In the genomic region with DNA sequence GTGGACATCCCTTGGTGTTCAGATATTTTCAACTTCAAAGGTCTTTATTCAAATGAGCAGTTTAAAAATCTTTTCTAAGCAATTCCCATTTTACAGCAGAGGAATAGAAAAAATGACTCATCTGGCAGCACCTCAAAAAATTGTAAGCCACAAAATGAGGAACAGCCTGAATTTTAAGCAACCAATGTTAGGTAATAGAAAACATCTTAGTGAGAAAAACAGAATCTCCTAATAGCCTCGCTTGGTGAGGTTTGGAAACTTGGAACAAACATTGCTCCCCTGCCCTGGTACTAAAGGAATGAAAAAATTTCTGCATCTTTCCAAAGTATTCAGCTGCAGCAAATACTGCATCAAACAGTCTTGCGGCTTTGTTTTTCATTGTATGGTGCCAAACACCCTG, we compare ENCODE assay signal across 19 cellular contexts.
DNase-seq lines count a peak whose midpoint lies in the region; ATAC-seq and TF ChIP-seq lines count a peak whose summit lies in the region.
"Had no signal": no experiment of that assay in that cellular context is flagged by ENCODE, and none has a peak within 500 bp of the region (broad histone marks: within the 10 kb centered on the region; RNA-seq: fewer than 3 reads in every experiment).

No MANE protein-coding gene starts in this region.

- POLR2A ChIA-PET in OCI-LY7 (lab: Charles Lee) (no interaction called here), T-cell (lab: Charles Lee) (no interaction called here)

- TF ChIP-seq CTCF in astrocyte of the spinal cord (IDR thresholded peaks at IDR 0.05; ENCODE audit: low read depth, low read length) (no peak), OCI-LY7 (conservative IDR thresholded peaks at IDR 0.05; ENCODE audit: low read length) (no peak)

- no peak for ATAC-seq in HG02884 (IDR thresholded peaks at IDR 0.05; ENCODE audit: unreplicated experiment)
- ATAC-seq in T-cell (replicated peaks in 1 of 4), result no peak
- ATAC-seq: right cardiac atrium had no signal

- H2AFZ ChIP-seq in OCI-LY7 (ENCODE audit: low read length), result no peak overlapping the region

- H3K4me3 ChIP-seq in MG63 (no peak overlapping the region), astrocyte of the spinal cord (ENCODE audit: low read depth, low read length) (no peak overlapping the region), OCI-LY7 (ENCODE audit: low read depth, low read length, poor library complexity, severe bottlenecking) (no peak overlapping the region)
- H3K4me3 ChIP-seq: colonic mucosa, esophagus squamous epithelium had no signal

- no peaks in the 10 kb centered on the region for H3K79me2 ChIP-seq in OCI-LY7 (ENCODE audit: insufficient read depth, low read depth, low read length)

- H3K9me3 ChIP-seq in MG63 (no peaks in the 10 kb centered on the region), OCI-LY7 (ENCODE audit: low read length) (no peaks in the 10 kb centered on the region)
- H3K9me3 ChIP-seq: colonic mucosa, esophagus squamous epithelium had no signal

- H3K4me1 Mint-ChIP-seq in T-cell, result no peaks in the 10 kb centered on the region
- H3K4me1 Mint-ChIP-seq: activated naive CD8-positive, alpha-beta T cell treated with anti-CD3 and anti-CD28 coated beads, Interleukin-2, amount 10 ng/mL, durations not matched to agents 7 days and 5 days; naive B cell had no signal

- no peak overlapping the region for H3K27ac ChIP-seq in OCI-LY7 (ENCODE audit: low read depth, low read length, poor library complexity, severe bottlenecking)
- H3K27ac ChIP-seq: C4-2B, colonic mucosa, esophagus squamous epithelium had no signal

- H3K4me2 ChIP-seq in OCI-LY7 (ENCODE audit: low read length), result no peak overlapping the region

- no peaks in the 10 kb centered on the region for H3K36me3 ChIP-seq in MG63
- H3K36me3 ChIP-seq in OCI-LY7 (ENCODE audit: insufficient read depth, low read length), result no peaks in the 10 kb centered on the region
- H3K36me3 ChIP-seq: colonic mucosa, esophagus squamous epithelium had no signal

- H3K27me3 Mint-ChIP-seq in T-cell, result peaks cover 0 to 8% of the 10 kb centered on the region in 2 donors
- H3K27me3 Mint-ChIP-seq: activated B cell treated with CpG ODN at 0.5 μM for 24 hours, IgD-negative memory B cell had no signal

- no peaks in the 10 kb centered on the region for H3K27me3 ChIP-seq in MG63
- H3K27me3 ChIP-seq: colonic mucosa, esophagus squamous epithelium had no signal

- no peaks in the 10 kb centered on the region for H3K9me2 ChIP-seq in OCI-LY7 (ENCODE audit: insufficient read depth, low read length)

- in situ Hi-C loops in astrocyte of the spinal cord (cut with HindIII; ENCODE audit: low sequenced_read_pairs), result no loop called here

- no TSS peak for BruUV-seq in OCI-LY7 (replicated peaks; lab: Mats Ljungman, UMichigan)

- CTCF ChIA-PET in OCI-LY7 (lab: Charles Lee; ENCODE audit: unreplicated experiment), result interaction anchor here (1.2 kb wide), 1 partner anchor 16 kb away, joined by 3 read pairs; no protein-coding TSS in a partner anchor
- CTCF ChIA-PET in T-cell (lab: Charles Lee), result no interaction called here

- intact Hi-C loops in OCI-LY7 (cut with micrococcal nuclease; ENCODE audit: unreplicated experiment), result no loop called here

- no peaks in the 10 kb centered on the region for H4K20me1 ChIP-seq in OCI-LY7 (ENCODE audit: insufficient read depth, low read length)

- no peak overlapping the region for H3K4me3 Mint-ChIP-seq in T-cell
- H3K4me3 Mint-ChIP-seq: activated B cell treated with CpG ODN at 0.5 μM for 24 hours; activated naive CD8-positive, alpha-beta T cell treated with anti-CD3 and anti-CD28 coated beads, Interleukin-2, amount 10 ng/mL, durations not matched to agents 7 days and 5 days; IgD-negative memory B cell; naive B cell had no signal

- DNase-seq in AG20443 (ENCODE audit: low spot score), result peak; percentile 69
- peak; percentile 14 for DNase-seq in MG63
- DNase-seq in astrocyte of the spinal cord (ENCODE audit: low read depth, low spot score), result peak; percentile 82
- peak; percentile 12 for DNase-seq in kidney tubule cell (ENCODE audit: low spot score)
- DNase-seq in OCI-LY7 (ENCODE audit: low spot score), result no peak
- no peak for DNase-seq in NCI-H146 treated with DMSO at 0.1 percent for 48 hours (lab: John Stamatoyannopoulos, UW; ENCODE audit: unreplicated experiment)
- DNase-seq in T-cell, result no peak
- DNase-seq: activated B cell treated with CpG ODN at 0.5 μM for 24 hours; activated naive CD8-positive, alpha-beta T cell treated with anti-CD3 and anti-CD28 coated beads, Interleukin-2, amount 10 ng/mL, durations not matched to agents 7 days and 5 days; colonic mucosa; esophagus squamous epithelium; islet precursor cell; naive B cell; NCI-H187 treated with DMSO at 0.1 percent for 48 hours; right cardiac atrium; stimulated activated naive CD4-positive, alpha-beta T cell treated with Interleukin-2 at 50 U/mL for 16 hours had no signal

- no peaks in the 10 kb centered on the region for H3K9me3 Mint-ChIP-seq in T-cell
- H3K9me3 Mint-ChIP-seq: activated B cell treated with CpG ODN at 0.5 μM for 24 hours; activated naive CD8-positive, alpha-beta T cell treated with anti-CD3 and anti-CD28 coated beads, Interleukin-2, amount 10 ng/mL, durations not matched to agents 7 days and 5 days; IgD-negative memory B cell; naive B cell had no signal

- H3K27ac Mint-ChIP-seq in T-cell, result no peak overlapping the region
- H3K27ac Mint-ChIP-seq: activated B cell treated with CpG ODN at 0.5 μM for 24 hours; activated naive CD8-positive, alpha-beta T cell treated with anti-CD3 and anti-CD28 coated beads, Interleukin-2, amount 10 ng/mL, durations not matched to agents 7 days and 5 days; IgD-negative memory B cell; naive B cell had no signal

- peaks cover 23% of the 10 kb centered on the region for H3K4me1 ChIP-seq in OCI-LY7 (ENCODE audit: insufficient read depth, low read length, poor library complexity, severe bottlenecking)
- H3K4me1 ChIP-seq: colonic mucosa, esophagus squamous epithelium had no signal

- H3K36me3 Mint-ChIP-seq in T-cell, result no peaks in the 10 kb centered on the region
- H3K36me3 Mint-ChIP-seq: activated naive CD8-positive, alpha-beta T cell treated with anti-CD3 and anti-CD28 coated beads, Interleukin-2, amount 10 ng/mL, durations not matched to agents 7 days and 5 days; IgD-negative memory B cell; naive B cell had no signal

Comparison
In these comparisons a context has a peak if more than half of its experiments do, and no peak if none do; other contexts are left out.
1. DNase-seq: peak in AG20443 (single experiment), MG63 (single experiment), astrocyte of the spinal cord (single experiment) and kidney tubule cell (single experiment); none in OCI-LY7 (single experiment), NCI-H146 treated with DMSO at 0.1 percent for 48 hours (single experiment) and T-cell (0 of 34).